Comparison of ENCODE assay signal across 8 cellular contexts in genomic region chr2:218569661-218570500, GRCh38. TPM values are rescaled to one million over a fixed set of nuclear protein-coding genes. Genes with fewer than 3 reads are reported as not detected.
DNase-seq lines count a peak whose midpoint lies in the region; TF ChIP-seq lines count a peak whose summit lies in the region.

No MANE protein-coding gene starts in this region.

- TF ChIP-seq POLR2A in testis (IDR thresholded peaks at IDR 0.05), result no peak

- H3K27me3 ChIP-seq in liver (ENCODE audit: control insufficient read depth in 4 of 4, insufficient read depth in 4 of 4, low read length in 3 of 4) (no peaks in the 10 kb centered on the region), testis (no peaks in the 10 kb centered on the region)

- peak overlapping the region; percentile 93 to 98 for H3K27ac ChIP-seq in liver (ENCODE audit: low read depth in 1 of 2, low read length in 2 of 2)
- peak overlapping the region; percentile 95 for H3K27ac ChIP-seq in testis

- peak; percentile 47 for DNase-seq in DMS53 (lab: John Stamatoyannopoulos, UW)
- DNase-seq in DMS53 treated with DMSO at 0.1 percent for 48 hours (lab: John Stamatoyannopoulos, UW; ENCODE audit: unreplicated experiment), result no peak
- peak; percentile 47 for DNase-seq in NCI-H2227 (lab: John Stamatoyannopoulos, UW; ENCODE audit: unreplicated experiment)
- peak; percentile 36 for DNase-seq in MCF 10A (ENCODE audit: unreplicated experiment)
- peak; percentile 66 for DNase-seq in testis
- no peak for DNase-seq in HuH-7.5 (ENCODE audit: low spot score)
- DNase-seq in GM10266 (ENCODE audit: extremely low spot score), result no peak

- H3K36me3 ChIP-seq in liver (ENCODE audit: control insufficient read depth in 4 of 4, insufficient read depth in 3 of 4, low read depth in 1 of 4, low read length in 3 of 4) (peaks cover 0 to 7% (median 1%) of the 10 kb centered on the region in 4 donors), testis (ENCODE audit: low read depth, missing control alignments) (no peaks in the 10 kb centered on the region)

- H3K36me3 Mint-ChIP-seq in MCF 10A (ENCODE audit: insufficient read depth, unreplicated experiment), result peaks cover 30% of the 10 kb centered on the region

- peak overlapping the region; percentile 86 for H3K27ac Mint-ChIP-seq in MCF 10A (ENCODE audit: low read depth, unreplicated experiment)

- POLR2A ChIA-PET in MCF 10A (lab: Yijun Ruan, JAX), result interaction anchor here (0.6 to 2.3 kb wide), 12 partner anchors 8 to 720 kb away, joined by 3 to 12 read pairs (median 3); partner anchors contain the start of genes BCS1L, PLCD4, RNF25 and STK36

- BruUV-seq in MCF 10A (replicated peaks; lab: Mats Ljungman, UMichigan), result TSS peak; percentile 36

- peaks cover 35% of the 10 kb centered on the region for H3K4me1 Mint-ChIP-seq in MCF 10A (ENCODE audit: insufficient read depth, unreplicated experiment)

- peak overlapping the region; percentile 62 to 93 (median 83) for H3K4me3 ChIP-seq in liver (ENCODE audit: low read depth in 1 of 3, low read length in 3 of 3)
- H3K4me3 ChIP-seq in testis, result peak overlapping the region; percentile 66 to 95

- no peaks in the 10 kb centered on the region for H3K9me3 Mint-ChIP-seq in MCF 10A (ENCODE audit: unreplicated experiment)

- H3K4me1 ChIP-seq in liver (ENCODE audit: control insufficient read depth in 4 of 4, insufficient read depth in 4 of 4, low read length in 3 of 4), result peaks cover 5 to 33% (median 27%) of the 10 kb centered on the region in 4 donors
- peaks cover 22% of the 10 kb centered on the region for H3K4me1 ChIP-seq in testis

- H3K27me3 Mint-ChIP-seq in MCF 10A (ENCODE audit: insufficient read depth, unreplicated experiment), result no peaks in the 10 kb centered on the region

- 6% methylated on average over 10 of the region's 10 CpGs for WGBS in liver
- 5 to 6% methylated on average over 10 of the region's 10 CpGs for WGBS in testis, 2 donors

- intact Hi-C loops in MCF 10A (cut with micrococcal nuclease), result loop anchor here (2.0 kb wide), 2 partner anchors 79 to 173 kb away; no protein-coding TSS in a partner anchor
- intact Hi-C loops in testis (cut with DNase I; ENCODE audit: low total_unique reads), result no loop called here

- peak overlapping the region; percentile 92 for H3K4me3 Mint-ChIP-seq in MCF 10A (ENCODE audit: unreplicated experiment)

- H3K9ac ChIP-seq in liver (ENCODE audit: low read depth in 1 of 2, low read length in 2 of 2), result peak overlapping the region; percentile 84 to 95

- TF ChIP-seq RAD21 in liver (IDR thresholded peaks at IDR 0.05), result peak in 1 of 2 donors; percentile 4

- CTCF ChIA-PET in MCF 10A (lab: Yijun Ruan, JAX), result interaction anchor here (0.6 to 1.5 kb wide), 3 partner anchors 161 to 724 kb away, joined by 3 to 4 read pairs (median 3); partner anchors contain the start of gene CATIP

- no peak for TF ChIP-seq CTCF in MCF 10A (IDR thresholded peaks at IDR 0.05; ENCODE audit: unreplicated experiment)
- no peak for TF ChIP-seq CTCF in liver (IDR thresholded peaks at IDR 0.05; ENCODE audit: low read depth, low read length, missing input control)
- no peak for TF ChIP-seq CTCF in testis (IDR thresholded peaks at IDR 0.05)
- no peak for TF ChIP-seq CTCF in GM10266 (IDR thresholded peaks at IDR 0.05; ENCODE audit: control insufficient read depth, insufficient read depth, low read depth, missing control alignments)

- no peaks in the 10 kb centered on the region for H3K9me3 ChIP-seq in liver (ENCODE audit: control insufficient read depth in 4 of 4, low read length in 3 of 4)
- H3K9me3 ChIP-seq in testis, result no peaks in the 10 kb centered on the region

TF ChIP-seq in liver, 16 proteins besides CTCF, POLR2A, EP300 and RAD21:
- TF ChIP-seq GABPA (IDR thresholded peaks at IDR 0.05 in 1 of 2, conservative IDR thresholded peaks at IDR 0.05 in 1 of 2) (no peak), TAF1 (conservative IDR thresholded peaks at IDR 0.05) (no peak), HNF4G (IDR thresholded peaks at IDR 0.05) (no peak), MAX (IDR thresholded peaks at IDR 0.05) (no peak), REST (IDR thresholded peaks at IDR 0.05) (no peak)

RNA-seq across cellular contexts. Expression of gene CNOT9, which starts 1.2 kb away (rescaled TPM):
- total RNA-seq in MCF 10A (2022) (64.9 and 66.1 TPM in 2 replicates), liver (10 to 100 TPM; 17.2 to 24.4 TPM), testis (100 to 1,000 TPM; 118 to 129 TPM)
- polyA plus RNA-seq in liver (10 to 100 TPM; 10.5 to 12.3 TPM), testis (ENCODE audit: insufficient read depth, low read depth, low replicate concordance) (55.4 TPM)

RNA-seq across cellular contexts. Expression of gene USP37, which starts 1.7 kb away (rescaled TPM):
- total RNA-seq in MCF 10A (2022) (11.6 and 16.4 TPM in 2 replicates), liver (10 to 100 TPM in 1 of 2 donors, 1 to 10 TPM in 1; 7.7 to 10.9 TPM), testis (10 to 100 TPM; 39.3 to 81.4 TPM)
- polyA plus RNA-seq in liver (1 to 10 TPM; 1.4 to 1.7 TPM), testis (ENCODE audit: insufficient read depth, low read depth, low replicate concordance) (26.7 TPM)

RNA-seq across cellular contexts. Expression of gene PLCD4, which starts 37.8 kb away (rescaled TPM):
- 0.40 and 0.86 TPM in 2 replicates for total RNA-seq in MCF 10A (2022)
- under 1 TPM; 0.05 to 0.17 TPM for total RNA-seq in liver
- polyA plus RNA-seq in liver, result under 1 TPM; 0.07 to 0.51 TPM
- 1 to 10 TPM; 8.2 to 9.0 TPM for total RNA-seq in testis
- polyA plus RNA-seq in testis (ENCODE audit: insufficient read depth, low read depth, low replicate concordance), result 13.9 TPM

Comparison
In these comparisons a context has a peak if more than half of its experiments do, and no peak if none do; other contexts are left out.
1. DNase-seq: peak in DMS53 (single experiment), NCI-H2227 (single experiment), MCF 10A (single experiment) and testis (single experiment); none in DMS53 treated with DMSO at 0.1 percent for 48 hours (single experiment), HuH-7.5 (single experiment) and GM10266 (single experiment).